Comparison of ENCODE assay signal across 22 cellular contexts in the genomic region with DNA sequence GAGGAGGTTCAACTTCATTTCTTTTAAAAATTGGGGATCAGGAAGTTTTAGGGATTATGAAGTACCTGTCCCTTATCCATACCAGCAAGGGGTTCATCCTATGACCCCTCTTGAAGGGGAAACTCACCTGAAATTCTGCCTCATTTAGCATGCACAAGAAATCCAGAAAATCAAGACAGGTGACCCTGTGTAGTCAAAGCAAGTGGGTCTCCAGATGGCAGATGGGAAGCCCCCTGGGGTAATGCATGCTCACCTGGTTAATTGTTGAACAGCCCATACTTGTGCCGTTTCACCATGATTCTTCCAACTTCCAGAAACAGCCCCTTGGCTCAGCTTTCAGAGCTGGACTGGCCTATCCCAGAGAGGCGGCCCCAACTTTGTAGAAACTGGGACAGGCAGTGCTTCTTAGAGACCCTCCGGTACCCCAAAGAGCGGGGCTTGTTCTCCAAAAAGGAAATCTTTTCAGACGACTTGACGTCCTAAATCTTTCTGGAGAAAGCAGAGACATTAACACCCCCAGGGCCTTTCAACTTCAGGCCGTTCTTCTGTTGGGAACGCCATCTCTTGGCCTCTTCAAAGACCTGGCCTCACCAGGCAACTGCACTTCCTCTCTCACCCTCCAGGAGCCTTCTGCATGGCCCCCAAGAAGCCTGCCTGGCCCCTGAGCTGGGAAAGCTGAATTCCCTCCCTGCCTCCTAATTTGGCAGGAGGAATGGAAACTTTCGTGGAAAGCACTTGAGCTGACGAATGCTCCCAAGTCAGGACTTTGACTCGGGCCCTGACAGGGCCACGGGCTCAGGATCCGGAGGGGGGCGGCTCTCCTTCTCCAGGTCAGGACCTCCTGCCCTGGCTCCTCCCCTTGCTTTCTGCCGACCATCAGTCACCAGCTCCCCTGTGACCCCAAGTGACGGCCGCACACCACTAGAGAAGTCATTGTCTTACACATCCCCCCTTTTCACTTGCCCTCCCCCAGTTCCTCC.
DNase-seq lines count a peak whose midpoint lies in the region; ATAC-seq, FAIRE-seq and TF ChIP-seq lines count a peak whose summit lies in the region.
"Had no signal": no experiment of that assay in that cellular context is flagged by ENCODE, and none has a peak within 500 bp of the region (broad histone marks: within the 10 kb centered on the region; RNA-seq: fewer than 3 reads in every experiment).

No MANE protein-coding gene starts in this region.

- H3K4me3 ChIP-seq in GM12865 (ENCODE audit: low read depth, low read length), result no peak overlapping the region
- H3K4me3 ChIP-seq in K562, result no peak overlapping the region
- peak overlapping the region; percentile 49 for H3K4me3 ChIP-seq in right cardiac atrium (ENCODE audit: low read length)
- no peak overlapping the region for H3K4me3 ChIP-seq in neural progenitor cell
- H3K4me3 ChIP-seq: SJSA1, spleen had no signal

- H2AFZ ChIP-seq in K562 (ENCODE audit: low read depth, low read length) (no peak overlapping the region), neural progenitor cell (replicated peaks) (no peak overlapping the region)

- H3K27me3 ChIP-seq in K562 (ENCODE audit: control insufficient read depth in 2 of 2, insufficient read depth in 2 of 2, low read length in 2 of 2), result no peaks in the 10 kb centered on the region
- no peaks in the 10 kb centered on the region for H3K27me3 ChIP-seq in right cardiac atrium (ENCODE audit: control insufficient read depth, insufficient read depth)
- peaks cover 79% of the 10 kb centered on the region for H3K27me3 ChIP-seq in neural progenitor cell
- H3K27me3 ChIP-seq: SJSA1 had no signal

- no peak for FAIRE-seq in K562 (lab: Jason Lieb, UNC)
- FAIRE-seq: GM12891, H54, urothelium cell line had no signal

- TF ChIP-seq POLR2A in K562 (conservative IDR thresholded peaks at IDR 0.05), result no peak

- WGBS in K562 (ENCODE audit: insufficient coverage, low coverage, missing lambda C conversion rate), result 74% methylated on average over 7 of the region's 17 CpGs
- 42% methylated on average over 17 of the region's 17 CpGs for WGBS in right cardiac atrium

- TF ChIP-seq RAD21 in K562 (CRISPR knock-in tag; conservative IDR thresholded peaks at IDR 0.05 in 1 of 2, IDR thresholded peaks at IDR 0.05 in 1 of 2), result no peak

- H3K9me1 ChIP-seq in K562 (ENCODE audit: control insufficient read depth, insufficient read depth, low read length), result peaks cover 3% of the 10 kb centered on the region

- H3K27ac ChIP-seq in K562 (ENCODE audit: extremely low read depth, low read depth, low read length), result no peak overlapping the region
- H3K27ac ChIP-seq in right cardiac atrium (ENCODE audit: low read length), result peak overlapping the region; percentile 84
- no peak overlapping the region for H3K27ac ChIP-seq in neural progenitor cell
- H3K27ac ChIP-seq: SJSA1, spleen had no signal

- intact Hi-C loops in K562 (cut with micrococcal nuclease), result no loop called here
- intact Hi-C loops in right cardiac atrium (cut with DNase I), result no loop called here
- intact Hi-C loops in activated naive CD4-positive, alpha-beta T cell treated with anti-CD3 and anti-CD28 coated beads for 36 hours (cut with micrococcal nuclease), result no loop called here
- intact Hi-C loops in posterior cingulate gyrus (cut with DNase I), result no loop called here

- H3K79me2 ChIP-seq in K562 (ENCODE audit: control insufficient read depth, insufficient read depth, low read length), result no peaks in the 10 kb centered on the region; the same call in 2 of the 3 replicates
- no peaks in the 10 kb centered on the region for H3K79me2 ChIP-seq in neural progenitor cell (ENCODE audit: low read depth)

- no peaks in the 10 kb centered on the region for H3K36me3 Mint-ChIP-seq in neural progenitor cell
- no peaks in the 10 kb centered on the region for H3K36me3 Mint-ChIP-seq in activated naive CD4-positive, alpha-beta T cell treated with anti-CD3 and anti-CD28 coated beads for 36 hours (ENCODE audit: low read depth)
- H3K36me3 Mint-ChIP-seq: activated naive CD4-positive, alpha-beta T cell treated with anti-CD3 and anti-CD28 coated beads, Interleukin-2, amount 50 U/mL, for 72 hours; brain; CD8-positive, alpha-beta T cell; memory B cell; stimulated activated naive B cell treated with anti-CD40 and anti-IgM and Interleukin-4, amounts not matched to agents 10 μg/mL and 1 μg/mL and 100 μg/mL, for 72 hours had no signal

- no peak for TF ChIP-seq EP300 in K562 (IDR thresholded peaks at IDR 0.05; ENCODE audit: low read length)

- peaks cover 17% of the 10 kb centered on the region for H3K27me3 Mint-ChIP-seq in neural progenitor cell (ENCODE audit: insufficient read depth, low read depth)
- H3K27me3 Mint-ChIP-seq in activated naive CD4-positive, alpha-beta T cell treated with anti-CD3 and anti-CD28 coated beads for 36 hours (ENCODE audit: low read depth), result peaks cover 41% of the 10 kb centered on the region

- H3K9me3 ChIP-seq in K562 (replicated peaks; ENCODE audit: control insufficient read depth, insufficient read depth, low read depth, low read length), result no peaks in the 10 kb centered on the region
- H3K9me3 ChIP-seq in right cardiac atrium (ENCODE audit: control insufficient read depth, low read length), result no peaks in the 10 kb centered on the region
- H3K9me3 ChIP-seq in neural progenitor cell (ENCODE audit: low read depth), result no peaks in the 10 kb centered on the region
- H3K9me3 ChIP-seq: SJSA1, spleen had no signal

- POLR2A ChIA-PET in K562 (lab: Yijun Ruan, JAX), result interaction anchor here (0.6 kb wide), 1 partner anchor 8 kb away, joined by 3 read pairs; no protein-coding TSS in a partner anchor

- H3K4me3 Mint-ChIP-seq in neural progenitor cell, result peak overlapping the region; percentile 44
- no peak overlapping the region for H3K4me3 Mint-ChIP-seq in activated naive CD4-positive, alpha-beta T cell treated with anti-CD3 and anti-CD28 coated beads for 36 hours
- H3K4me3 Mint-ChIP-seq: CD8-positive, alpha-beta T cell; memory B cell; stimulated activated naive B cell treated with anti-CD40 and anti-IgM and Interleukin-4, amounts not matched to agents 10 μg/mL and 1 μg/mL and 100 μg/mL, for 72 hours; T-helper 2 cell treated with Interferon-gamma antibody and Interleukin-4, amounts not matched to agents 5 μg/mL and 100 μg/mL, for 36 hours had no signal

- H3K4me2 ChIP-seq in K562 (ENCODE audit: insufficient read depth, low read length) (no peak overlapping the region), neural progenitor cell (peak overlapping the region; percentile 47)

- no TSS peak for BruUV-seq in K562 (replicated peaks; lab: Mats Ljungman, UMichigan)

- in situ Hi-C loops in K562 (cut with MboI), result no loop called here

- peaks cover 51% of the 10 kb centered on the region for H3K4me1 Mint-ChIP-seq in neural progenitor cell
- H3K4me1 Mint-ChIP-seq in activated naive CD4-positive, alpha-beta T cell treated with anti-CD3 and anti-CD28 coated beads for 36 hours (ENCODE audit: low read depth), result peaks cover 11% of the 10 kb centered on the region

- no peak overlapping the region for H3K27ac Mint-ChIP-seq in neural progenitor cell
- H3K27ac Mint-ChIP-seq in activated naive CD4-positive, alpha-beta T cell treated with anti-CD3 and anti-CD28 coated beads for 36 hours, result no peak overlapping the region
- H3K27ac Mint-ChIP-seq: activated naive CD4-positive, alpha-beta T cell treated with anti-CD3 and anti-CD28 coated beads, Interleukin-2, amount 50 U/mL, for 72 hours; CD8-positive, alpha-beta T cell; memory B cell; stimulated activated naive B cell treated with anti-CD40 and anti-IgM and Interleukin-4, amounts not matched to agents 10 μg/mL and 1 μg/mL and 100 μg/mL, for 72 hours; T-helper 2 cell treated with Interferon-gamma antibody and Interleukin-4, amounts not matched to agents 5 μg/mL and 100 μg/mL, for 36 hours had no signal

- CTCF ChIA-PET in K562 (lab: Yijun Ruan, JAX; ENCODE audit: low intra/inter-chr PET ratio), result no interaction called here
- CTCF ChIA-PET in activated naive CD4-positive, alpha-beta T cell treated with anti-CD3 and anti-CD28 coated beads for 36 hours (lab: Charles Lee), result interaction anchor here (0.5 to 0.9 kb wide), 2 partner anchors 42 to 178 kb away, joined by 3 to 4 read pairs; no protein-coding TSS in a partner anchor

- H3K4me1 ChIP-seq in K562 (replicated peaks in 1 of 2; ENCODE audit: control insufficient read depth in 2 of 2, insufficient read depth in 2 of 2, low read length in 2 of 2), result no peaks in the 10 kb centered on the region; a peak in 1 of 5 replicates
- no peaks in the 10 kb centered on the region for H3K4me1 ChIP-seq in right cardiac atrium (ENCODE audit: control insufficient read depth, insufficient read depth, low read length)
- peaks cover 42% of the 10 kb centered on the region for H3K4me1 ChIP-seq in neural progenitor cell
- H3K4me1 ChIP-seq: SJSA1, spleen had no signal

- no peaks in the 10 kb centered on the region for H3K9me3 Mint-ChIP-seq in neural progenitor cell
- H3K9me3 Mint-ChIP-seq in activated naive CD4-positive, alpha-beta T cell treated with anti-CD3 and anti-CD28 coated beads for 36 hours, result no peaks in the 10 kb centered on the region
- H3K9me3 Mint-ChIP-seq: activated naive CD4-positive, alpha-beta T cell treated with anti-CD3 and anti-CD28 coated beads, Interleukin-2, amount 50 U/mL, for 72 hours; CD8-positive, alpha-beta T cell; memory B cell; stimulated activated naive B cell treated with anti-CD40 and anti-IgM and Interleukin-4, amounts not matched to agents 10 μg/mL and 1 μg/mL and 100 μg/mL, for 72 hours; T-helper 2 cell treated with Interferon-gamma antibody and Interleukin-4, amounts not matched to agents 5 μg/mL and 100 μg/mL, for 36 hours had no signal

- H3K9ac ChIP-seq in K562 (ENCODE audit: insufficient read depth in 1 of 2, low read depth in 2 of 2, low read length in 2 of 2), result no peak overlapping the region
- no peak overlapping the region for H3K9ac ChIP-seq in neural progenitor cell

- DNase-seq in GM12865 (ENCODE audit: low read depth), result no peak
- DNase-seq in K562 (ENCODE audit: extremely low read depth in 1 of 4, low spot score in 3 of 4), result no peak
- DNase-seq in right cardiac atrium, result peak; percentile 39 to 72 (median 65)
- peak; percentile 46 for DNase-seq in neural progenitor cell (ENCODE audit: low spot score)
- no peak for DNase-seq in activated naive CD4-positive, alpha-beta T cell treated with anti-CD3 and anti-CD28 coated beads for 36 hours
- no peak for DNase-seq in DMS53 (lab: John Stamatoyannopoulos, UW)
- DNase-seq in posterior cingulate gyrus, result no peak
- DNase-seq: NCI-H1417 treated with DMSO at 0.1 percent for 48 hours; NCI-H345; nucleus accumbens; spleen; stimulated activated naive B cell treated with anti-CD40 and anti-IgM and Interleukin-4, amounts not matched to agents 10 μg/mL and 1 μg/mL and 100 μg/mL, for 72 hours had no signal

- H3F3A ChIP-seq in neural progenitor cell (ENCODE audit: low read depth), result peaks cover 15% of the 10 kb centered on the region

- peaks cover 17% of the 10 kb centered on the region; the same call in 2 of the 3 replicates for H3K36me3 ChIP-seq in K562 (ENCODE audit: control insufficient read depth, insufficient read depth, low read length)
- H3K36me3 ChIP-seq in neural progenitor cell, result no peaks in the 10 kb centered on the region
- H3K36me3 ChIP-seq: SJSA1, spleen had no signal

- TF ChIP-seq CTCF in GM12865 (IDR thresholded peaks at IDR 0.05; ENCODE audit: insufficient read depth, low read depth, low read length, missing control alignments) (peak; percentile 9), K562 (IDR thresholded peaks at IDR 0.05 in 2 of 3, conservative IDR thresholded peaks at IDR 0.05 in 1 of 3; ENCODE audit: insufficient read depth in 2 of 3, low read depth in 1 of 3, low read length in 3 of 3) (no peak), neural progenitor cell (IDR thresholded peaks at IDR 0.05) (peak; percentile 32)

- peak; percentile 56; the same call in 2 of the 3 replicates for ATAC-seq in K562
- peak; percentile 65 to 83 for ATAC-seq in right cardiac atrium
- no peak for ATAC-seq in esophagus mucosa
- ATAC-seq: activated naive CD4-positive, alpha-beta T cell treated with anti-CD3 and anti-CD28 coated beads, Interleukin-2, amount 50 U/mL, for 72 hours; CD8-positive, alpha-beta T cell; stimulated activated naive B cell treated with anti-CD40 and anti-IgM and Interleukin-4, amounts not matched to agents 10 μg/mL and 1 μg/mL and 100 μg/mL, for 72 hours had no signal

- H4K20me1 ChIP-seq in K562 (replicated peaks; ENCODE audit: control insufficient read depth, insufficient read depth, low read length) (no peaks in the 10 kb centered on the region), neural progenitor cell (ENCODE audit: low read depth) (peaks cover 15% of the 10 kb centered on the region)

Comparison
In these comparisons a context has a peak if more than half of its experiments do, and no peak if none do; other contexts are left out.
1. DNase-seq: peak in right cardiac atrium (3 of 3) and neural progenitor cell (single experiment); none in GM12865 (single experiment), K562 (0 of 4), activated naive CD4-positive, alpha-beta T cell treated with anti-CD3 and anti-CD28 coated beads for 36 hours (single experiment), DMS53 (single experiment) and posterior cingulate gyrus (0 of 10).
2. CTCF ChIP-seq: peak in GM12865 (single experiment) and neural progenitor cell (single experiment); none in K562 (0 of 3).